In genomic region chr12:62814243-62814642, GRCh38 we compare ENCODE assay signal across 26 cellular contexts.
"Had no signal": no experiment of that assay in that cellular context is flagged by ENCODE, and none has a peak within 500 bp of the region (broad histone marks: within the 10 kb centered on the region; RNA-seq: fewer than 3 reads in every experiment).

No MANE protein-coding gene starts in this region.

- H3K4me3 Mint-ChIP-seq: naive thymus-derived CD4-positive, alpha-beta T cell had no signal

- H3K27ac ChIP-seq: coronary artery, epithelial cell of prostate, esophagus squamous epithelium, gastrocnemius medialis, left lung, lower lobe of right lung had no signal

- H3K36me3 ChIP-seq: esophagus squamous epithelium, gastrocnemius medialis, heart right ventricle, left lung, lower lobe of right lung had no signal

- H3K9me3 Mint-ChIP-seq: naive thymus-derived CD4-positive, alpha-beta T cell had no signal

- FAIRE-seq: colon, endometrium, keratinocyte had no signal

- H3K9me3 ChIP-seq: esophagus squamous epithelium, gastrocnemius medialis, heart right ventricle, left lung, lower lobe of right lung had no signal

- H3K36me3 Mint-ChIP-seq: naive thymus-derived CD4-positive, alpha-beta T cell had no signal

- H3K27me3 ChIP-seq: dorsolateral prefrontal cortex, esophagus squamous epithelium, gastrocnemius medialis, heart right ventricle, left lung had no signal

- DNase-seq: dermis blood vessel endothelial cell; dorsolateral prefrontal cortex; effector CD4-positive, alpha-beta T cell; effector memory CD4-positive, alpha-beta T cell; erythroblast; esophagus squamous epithelium; foreskin fibroblast; foreskin melanocyte; gastrocnemius medialis; glutamatergic neuron; head of caudate nucleus; heart right ventricle; hippocampal formation; left cardiac atrium; left lung; left ventricle myocardium superior; lower lobe of right lung; mesenchymal stem cell; midbrain; naive thymus-derived CD4-positive, alpha-beta T cell had no signal

- H3K4me3 ChIP-seq: coronary artery, esophagus squamous epithelium, gastrocnemius medialis, heart right ventricle, left lung, lower lobe of right lung had no signal

- ATAC-seq: esophagus mucosa; gastrocnemius medialis; heart right ventricle; left cardiac atrium; left lung; left ventricle myocardium superior; lower lobe of right lung; naive thymus-derived CD4-positive, alpha-beta T cell had no signal

- H3K27ac Mint-ChIP-seq: naive thymus-derived CD4-positive, alpha-beta T cell had no signal
